31 cellular contexts compared by ENCODE assay signal in the genomic region with DNA sequence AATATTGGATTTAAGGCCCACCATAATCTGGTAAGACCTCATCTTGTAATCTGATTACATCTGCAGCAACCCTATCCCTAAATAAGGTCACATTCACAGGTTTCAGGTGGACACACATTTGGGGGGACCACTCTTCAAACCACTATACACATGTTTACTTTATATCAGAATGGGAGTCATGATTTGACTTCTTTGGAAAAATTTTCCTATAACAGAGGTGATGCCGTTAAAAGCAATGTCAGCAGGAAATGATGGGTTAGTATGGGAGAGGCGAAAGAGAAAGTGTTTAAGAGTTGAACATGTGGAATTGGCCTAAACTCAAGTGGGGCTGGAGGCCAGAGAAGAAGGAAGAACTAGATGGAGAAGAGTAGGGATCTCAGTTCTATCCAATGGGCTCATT.
"Had no signal": no experiment of that assay in that cellular context is flagged by ENCODE, and none has a peak within 500 bp of the region (broad histone marks: within the 10 kb centered on the region; RNA-seq: fewer than 3 reads in every experiment).

No MANE protein-coding gene starts in this region.

- H3K4me1 Mint-ChIP-seq: activated CD4-positive, alpha-beta memory T cell treated with anti-CD3 and anti-CD28 coated beads, Interleukin-2, amount 10 ng/mL, durations not matched to agents 7 days and 5 days; activated CD4-positive, alpha-beta T cell treated with anti-CD3 and anti-CD28 coated beads, Interleukin-2, amount 10 ng/mL, durations not matched to agents 7 days and 5 days; activated naive CD4-positive, alpha-beta T cell treated with anti-CD3 and anti-CD28 coated beads, Interleukin-2, amount 10 ng/mL, durations not matched to agents 7 days and 5 days; activated naive CD8-positive, alpha-beta T cell treated with anti-CD3 and anti-CD28 coated beads, Interleukin-2, amount 10 ng/mL, durations not matched to agents 7 days and 5 days; brain had no signal

- H3K4me3 Mint-ChIP-seq: activated CD4-positive, alpha-beta memory T cell treated with anti-CD3 and anti-CD28 coated beads, Interleukin-2, amount 10 ng/mL, durations not matched to agents 7 days and 5 days; activated CD4-positive, alpha-beta T cell treated with anti-CD3 and anti-CD28 coated beads, Interleukin-2, amount 10 ng/mL, durations not matched to agents 7 days and 5 days; activated naive CD4-positive, alpha-beta T cell treated with anti-CD3 and anti-CD28 coated beads, Interleukin-2, amount 10 ng/mL, durations not matched to agents 7 days and 5 days; activated naive CD8-positive, alpha-beta T cell treated with anti-CD3 and anti-CD28 coated beads, Interleukin-2, amount 10 ng/mL, durations not matched to agents 7 days and 5 days; activated T-cell treated with anti-CD3 and anti-CD28 coated beads, Interleukin-2, amount 50 U/mL, for 24 hours; activated T-cell treated with anti-CD3 and anti-CD28 coated beads, Interleukin-2, amount 50 U/mL, for 72 hours; brain had no signal

- ATAC-seq: activated naive CD4-positive, alpha-beta T cell treated with anti-CD3 and anti-CD28 coated beads, Interleukin-2, amount 50 U/mL, for 72 hours; activated T-cell treated with anti-CD3 and anti-CD28 coated beads, Interleukin-2, amount 50 U/mL, for 72 hours; gastroesophageal sphincter; heart right ventricle had no signal

- H3K27ac ChIP-seq: ascending aorta, breast epithelium, cardiac muscle cell, colonic mucosa, epithelial cell of prostate, esophagus squamous epithelium, gastroesophageal sphincter, heart right ventricle had no signal

- H3K27me3 ChIP-seq: ascending aorta, breast epithelium, cardiac muscle cell, colonic mucosa, esophagus squamous epithelium, heart right ventricle had no signal

- H3K27ac Mint-ChIP-seq: activated CD4-positive, alpha-beta memory T cell treated with anti-CD3 and anti-CD28 coated beads, Interleukin-2, amount 10 ng/mL, durations not matched to agents 7 days and 5 days; activated CD4-positive, alpha-beta T cell treated with anti-CD3 and anti-CD28 coated beads, Interleukin-2, amount 10 ng/mL, durations not matched to agents 7 days and 5 days; activated naive CD4-positive, alpha-beta T cell treated with anti-CD3 and anti-CD28 coated beads, Interleukin-2, amount 10 ng/mL, durations not matched to agents 7 days and 5 days; activated naive CD4-positive, alpha-beta T cell treated with anti-CD3 and anti-CD28 coated beads, Interleukin-2, amount 50 U/mL, for 72 hours; activated naive CD8-positive, alpha-beta T cell treated with anti-CD3 and anti-CD28 coated beads, Interleukin-2, amount 10 ng/mL, durations not matched to agents 7 days and 5 days; activated T-cell treated with anti-CD3 and anti-CD28 coated beads, Interleukin-2, amount 50 U/mL, for 24 hours; activated T-cell treated with anti-CD3 and anti-CD28 coated beads, Interleukin-2, amount 50 U/mL, for 72 hours; brain had no signal

- H3K27me3 Mint-ChIP-seq: activated CD4-positive, alpha-beta memory T cell treated with anti-CD3 and anti-CD28 coated beads, Interleukin-2, amount 10 ng/mL, durations not matched to agents 7 days and 5 days; activated CD4-positive, alpha-beta T cell treated with anti-CD3 and anti-CD28 coated beads, Interleukin-2, amount 10 ng/mL, durations not matched to agents 7 days and 5 days; activated naive CD4-positive, alpha-beta T cell treated with anti-CD3 and anti-CD28 coated beads, Interleukin-2, amount 10 ng/mL, durations not matched to agents 7 days and 5 days; activated T-cell treated with anti-CD3 and anti-CD28 coated beads, Interleukin-2, amount 50 U/mL, for 24 hours had no signal

- H3K4me1 ChIP-seq: ascending aorta, breast epithelium, colonic mucosa, esophagus squamous epithelium, gastroesophageal sphincter, heart right ventricle had no signal

- H3K9me3 ChIP-seq: ascending aorta, colonic mucosa, esophagus squamous epithelium, gastroesophageal sphincter, heart right ventricle had no signal

- DNase-seq: activated CD4-positive, alpha-beta memory T cell treated with anti-CD3 and anti-CD28 coated beads, Interleukin-2, amount 10 ng/mL, durations not matched to agents 7 days and 5 days; activated CD4-positive, alpha-beta T cell treated with anti-CD3 and anti-CD28 coated beads for 1 hour; activated CD4-positive, alpha-beta T cell treated with anti-CD3 and anti-CD28 coated beads for 4 hours; activated CD4-positive, alpha-beta T cell treated with anti-CD3 and anti-CD28 coated beads, Interleukin-2, amount 10 ng/mL, durations not matched to agents 7 days and 5 days; activated CD4-positive, alpha-beta T cell treated with anti-CD3 and anti-CD28 coated beads, Interleukin-2, amount 50 U/mL, for 4 hours; activated CD4-positive, CD25-positive, alpha-beta regulatory T cell; activated CD8-positive, alpha-beta memory T cell treated with anti-CD3 and anti-CD28 coated beads, Interleukin-2, amount 50 U/mL, for 48 hours; activated gamma-delta T cell; activated naive CD4-positive, alpha-beta T cell; activated naive CD4-positive, alpha-beta T cell treated with anti-CD3 and anti-CD28 coated beads, Interleukin-2, amount 10 ng/mL, durations not matched to agents 7 days and 5 days; activated naive CD8-positive, alpha-beta T cell treated with anti-CD3 and anti-CD28 coated beads, Interleukin-2, amount 10 ng/mL, durations not matched to agents 7 days and 5 days; activated T-cell treated with anti-CD3 and anti-CD28 coated beads for 4 hours; activated T-cell treated with anti-CD3 and anti-CD28 coated beads, Interleukin-2, amount 50 U/mL, for 24 hours; activated T-cell treated with anti-CD3 and anti-CD28 coated beads, Interleukin-2, amount 50 U/mL, for 72 hours; central memory CD4-positive, alpha-beta T cell; cerebellar nuclear complex; colonic mucosa; effector CD8-positive, alpha-beta T cell; esophagus squamous epithelium; foreskin melanocyte; heart right ventricle; T-helper 2 cell had no signal

- H3K36me3 Mint-ChIP-seq: activated naive CD4-positive, alpha-beta T cell treated with anti-CD3 and anti-CD28 coated beads, Interleukin-2, amount 10 ng/mL, durations not matched to agents 7 days and 5 days; activated naive CD4-positive, alpha-beta T cell treated with anti-CD3 and anti-CD28 coated beads, Interleukin-2, amount 50 U/mL, for 72 hours; activated naive CD8-positive, alpha-beta T cell treated with anti-CD3 and anti-CD28 coated beads, Interleukin-2, amount 10 ng/mL, durations not matched to agents 7 days and 5 days; brain had no signal

- H3K36me3 ChIP-seq: ascending aorta, breast epithelium, cardiac muscle cell, colonic mucosa, esophagus squamous epithelium, gastroesophageal sphincter, heart right ventricle had no signal

- H3K4me3 ChIP-seq: ascending aorta, breast epithelium, cardiac muscle cell, colonic mucosa, esophagus squamous epithelium, gastroesophageal sphincter, heart right ventricle had no signal

- FAIRE-seq: endometrium, endothelial cell of umbilical vein had no signal
